1 cellular context compared by ENCODE assay signal in the genomic region with DNA sequence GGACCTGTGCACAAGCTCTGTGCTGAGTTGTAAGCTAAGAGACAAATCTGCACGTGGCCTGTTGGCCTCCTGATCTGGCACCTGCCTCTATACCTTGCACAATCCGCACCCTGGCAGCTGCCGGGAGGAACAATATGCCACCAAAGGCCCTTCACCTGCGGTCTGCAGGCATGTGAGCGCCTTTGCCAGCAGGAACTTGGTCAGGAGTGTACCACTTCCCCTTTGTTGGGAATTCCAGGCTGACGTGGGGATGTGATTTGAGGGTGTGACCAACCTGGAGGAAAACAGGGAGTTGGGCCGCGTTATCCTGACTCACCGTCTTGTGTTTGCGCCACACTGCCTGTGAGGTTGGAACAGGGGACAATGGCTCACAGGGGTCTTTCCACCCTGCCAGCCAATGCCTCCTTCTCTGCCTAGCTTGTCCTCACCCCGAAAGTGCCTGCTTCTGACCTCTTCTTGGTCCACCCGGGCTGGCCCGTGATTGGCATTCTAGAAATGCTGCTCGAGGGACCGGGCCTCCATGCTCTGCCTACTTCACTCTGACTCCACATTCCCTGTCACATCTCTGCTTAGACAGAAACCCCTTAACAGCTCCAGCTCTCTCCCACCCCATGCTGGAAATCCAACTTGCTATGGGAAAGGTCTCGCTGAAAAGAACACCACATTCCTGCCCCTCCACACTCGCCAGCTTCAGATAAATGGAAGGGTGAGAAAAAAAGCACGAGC.
TF ChIP-seq lines count a peak whose summit lies in the region.

No MANE protein-coding gene starts in this region.

TF ChIP-seq in IMR-90, 13 proteins besides CTCF, POLR2A, EP300 and RAD21:
- TF ChIP-seq RCOR1 (IDR thresholded peaks at IDR 0.05; ENCODE audit: insufficient replicate concordance, low read length) (no peak), SMC3 (IDR thresholded peaks at IDR 0.05; ENCODE audit: low read depth, low read length) (no peak)
